7 cellular contexts compared by ENCODE assay signal in the genomic region with DNA sequence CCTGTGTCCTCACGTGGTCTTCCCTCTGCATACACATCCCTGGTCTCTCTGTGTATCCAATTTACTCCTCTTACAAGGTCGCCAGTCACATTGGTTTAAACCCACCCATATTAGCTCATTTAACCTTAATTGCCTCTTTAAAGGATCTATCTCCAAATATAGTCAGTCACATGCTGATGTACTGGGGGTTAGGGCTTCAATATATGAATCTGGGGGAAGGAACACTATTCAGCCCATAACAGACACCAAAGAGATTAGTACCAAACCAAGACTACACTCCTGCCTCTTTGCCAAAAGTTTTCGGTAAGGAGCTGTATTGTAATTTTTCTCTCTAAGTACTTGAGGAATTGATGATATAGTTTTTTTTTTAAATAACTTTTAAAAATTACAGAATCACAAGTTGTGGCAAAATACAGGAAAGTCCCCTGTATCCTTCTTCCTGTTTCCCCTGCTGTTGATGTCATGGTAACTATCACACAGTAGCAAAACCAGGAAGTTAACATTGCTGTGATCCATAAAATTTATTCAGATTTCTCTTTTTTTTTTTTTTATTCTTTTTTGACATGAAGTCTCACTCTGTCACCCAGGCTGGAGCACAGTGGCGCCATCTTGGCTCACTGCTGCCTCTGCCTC.
DNase-seq lines count a peak whose midpoint lies in the region; TF ChIP-seq lines count a peak whose summit lies in the region.

No MANE protein-coding gene starts in this region.

- peak overlapping the region in 17 of 21 experiments; percentile 9 to 85 (median 54) for H3K27ac ChIP-seq in skin epidermis
- H3K27ac ChIP-seq in hepatocyte, result no peak overlapping the region

- H3K4me2 ChIP-seq in hepatocyte, result no peak overlapping the region

- H3K79me2 ChIP-seq in hepatocyte, result no peaks in the 10 kb centered on the region

- peak overlapping the region; percentile 16 for H3K27ac Mint-ChIP-seq in T-helper 2 cell treated with Interferon-gamma antibody and Interleukin-4, amounts not matched to agents 5 μg/mL and 100 μg/mL, for 36 hours

- in situ Hi-C loops in KBM-7 (cut with MboI; ENCODE audit: low pct_unique_long_range_greater_than_20kb, low sequenced_read_pairs), result no loop called here

- H3K4me1 ChIP-seq in hepatocyte (ENCODE audit: insufficient read depth), result no peaks in the 10 kb centered on the region

- H3K27me3 Mint-ChIP-seq in T-helper 2 cell treated with Interferon-gamma antibody and Interleukin-4, amounts not matched to agents 5 μg/mL and 100 μg/mL, for 36 hours (ENCODE audit: low read depth), result no peaks in the 10 kb centered on the region

- whole genome bisulfite sequencing in hepatocyte (ENCODE audit: low lambda C conversion rate, missing lambda C conversion rate), result 90% methylated on average over 4 of the region's 4 CpGs

- H3K36me3 Mint-ChIP-seq in T-helper 2 cell treated with Interferon-gamma antibody and Interleukin-4, amounts not matched to agents 5 μg/mL and 100 μg/mL, for 36 hours (ENCODE audit: low read depth), result peaks cover 10% of the 10 kb centered on the region

- H3K4me3 ChIP-seq in skin epidermis, result no peak overlapping the region
- no peak overlapping the region for H3K4me3 ChIP-seq in hepatocyte

- H3K9me3 ChIP-seq in hepatocyte (ENCODE audit: low read depth), result no peaks in the 10 kb centered on the region

- H3K4me1 Mint-ChIP-seq in T-helper 2 cell treated with Interferon-gamma antibody and Interleukin-4, amounts not matched to agents 5 μg/mL and 100 μg/mL, for 36 hours (ENCODE audit: low read depth), result peaks cover 19% of the 10 kb centered on the region

- no peaks in the 10 kb centered on the region for H3K36me3 ChIP-seq in hepatocyte (replicated peaks; ENCODE audit: insufficient read depth, low read depth)

- H3K9me3 Mint-ChIP-seq in T-helper 2 cell treated with Interferon-gamma antibody and Interleukin-4, amounts not matched to agents 5 μg/mL and 100 μg/mL, for 36 hours, result no peaks in the 10 kb centered on the region

- H3K27me3 ChIP-seq in hepatocyte, result no peaks in the 10 kb centered on the region

- no peak overlapping the region for H3K4me3 Mint-ChIP-seq in T-helper 2 cell treated with Interferon-gamma antibody and Interleukin-4, amounts not matched to agents 5 μg/mL and 100 μg/mL, for 36 hours

- H2AFZ ChIP-seq in hepatocyte, result no peak overlapping the region

- no peaks in the 10 kb centered on the region for H4K20me1 ChIP-seq in hepatocyte (ENCODE audit: insufficient read depth, poor library complexity, severe bottlenecking)

- no peak for TF ChIP-seq CTCF in hepatocyte (IDR thresholded peaks at IDR 0.05; ENCODE audit: poor library complexity)

- no peaks in the 10 kb centered on the region for H3K9me2 ChIP-seq in hepatocyte (replicated peaks; ENCODE audit: insufficient read depth)

- DNase-seq in KBM-7 (peak; percentile 18), fibroblast of peridontal ligament (ENCODE audit: extremely low read depth) (peak; percentile 26), hepatocyte (ENCODE audit: low spot score) (no peak), iPS-NIHi11 (ENCODE audit: low spot score) (no peak)
- DNase-seq in T-helper 2 cell treated with Interferon-gamma antibody and Interleukin-4, amounts not matched to agents 5 μg/mL and 100 μg/mL, for 36 hours (ENCODE audit: low spot score), result no peak
- no peak for DNase-seq in stimulated activated naive CD4-positive, alpha-beta T cell treated with Interleukin-2 at 50 U/mL for 16 hours (lab: John Stamatoyannopoulos, UW)

Comparison
In these comparisons a context has a peak if more than half of its experiments do, and no peak if none do; other contexts are left out.
1. DNase-seq: peak in KBM-7 (single experiment) and fibroblast of peridontal ligament (single experiment); none in T-helper 2 cell treated with Interferon-gamma antibody and Interleukin-4, amounts not matched to agents 5 μg/mL and 100 μg/mL, for 36 hours (single experiment), hepatocyte (single experiment), iPS-NIHi11 (single experiment) and stimulated activated naive CD4-positive, alpha-beta T cell treated with Interleukin-2 at 50 U/mL for 16 hours (single experiment).